ENCODE assay signal across 1 cellular context in genomic region chr12:53443955-53444354, GRCh38.
TF ChIP-seq lines count a peak whose summit lies in the region.

No MANE protein-coding gene starts in this region.

TF ChIP-seq in A549, 52 proteins besides CTCF, POLR2A, EP300 and RAD21:
- TF ChIP-seq REST (IDR thresholded peaks at IDR 0.05) (no peak), TP53 (CRISPR knock-in tag; IDR thresholded peaks at IDR 0.05) (no peak), HOXB13 (CRISPR knock-in tag; IDR thresholded peaks at IDR 0.05; ENCODE audit: low read depth) (no peak), E2F6 (IDR thresholded peaks at IDR 0.05; ENCODE audit: borderline replicate concordance, low read depth) (no peak), HDAC2 (IDR thresholded peaks at IDR 0.05) (no peak), HEYL (CRISPR knock-in tag; IDR thresholded peaks at IDR 0.05) (no peak), EHF (CRISPR knock-in tag; IDR thresholded peaks at IDR 0.05) (no peak), EHMT2 (IDR thresholded peaks at IDR 0.05; ENCODE audit: low read depth) (no peak), FOSL2 (IDR thresholded peaks at IDR 0.05) (no peak), FOSL2 (CRISPR knock-in tag; IDR thresholded peaks at IDR 0.05) (no peak), ZNF302 (CRISPR knock-in tag; IDR thresholded peaks at IDR 0.05) (no peak), HES2 (IDR thresholded peaks at IDR 0.05) (no peak)
- TF ChIP-seq, protein P1, sequence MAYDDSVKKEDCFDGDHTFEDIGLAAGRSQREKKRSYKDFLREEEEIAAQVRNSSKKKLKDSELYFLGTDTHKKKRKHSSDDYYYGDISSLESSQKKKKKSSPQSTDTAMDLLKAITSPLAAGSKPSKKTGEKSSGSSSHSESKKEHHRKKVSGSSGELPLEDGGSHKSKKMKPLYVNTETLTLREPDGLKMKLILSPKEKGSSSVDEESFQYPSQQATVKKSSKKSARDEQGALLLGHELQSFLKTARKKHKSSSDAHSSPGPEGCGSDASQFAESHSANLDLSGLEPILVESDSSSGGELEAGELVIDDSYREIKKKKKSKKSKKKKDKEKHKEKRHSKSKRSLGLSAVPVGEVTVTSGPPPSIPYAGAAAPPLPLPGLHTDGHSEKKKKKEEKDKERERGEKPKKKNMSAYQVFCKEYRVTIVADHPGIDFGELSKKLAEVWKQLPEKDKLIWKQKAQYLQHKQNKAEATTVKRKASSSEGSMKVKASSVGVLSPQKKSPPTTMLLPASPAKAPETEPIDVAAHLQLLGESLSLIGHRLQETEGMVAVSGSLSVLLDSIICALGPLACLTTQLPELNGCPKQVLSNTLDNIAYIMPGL (CRISPR knock-in tag; IDR thresholded peaks at IDR 0.05; ENCODE audit: borderline replicate concordance) = no peak
